Comparison of ENCODE assay signal across 1 cellular context in genomic region chr5:35487255-35488035, GRCh38.
TF ChIP-seq lines count a peak whose summit lies in the region.

No MANE protein-coding gene starts in this region.

TF ChIP-seq in IMR-90, 13 proteins besides CTCF, POLR2A, EP300 and RAD21:
- TF ChIP-seq MXI1 (IDR thresholded peaks at IDR 0.05; ENCODE audit: borderline replicate concordance, low read depth, low read length) (no peak), MAFK (IDR thresholded peaks at IDR 0.05; ENCODE audit: low read depth, low read length) (no peak), ELK1 (IDR thresholded peaks at IDR 0.05; ENCODE audit: borderline replicate concordance, low read depth, low read length) (no peak), NFE2L2 (IDR thresholded peaks at IDR 0.05; ENCODE audit: low read depth, low read length) (no peak), CEBPB (IDR thresholded peaks at IDR 0.05; ENCODE audit: low read depth, low read length) (no peak), USF2 (IDR thresholded peaks at IDR 0.05; ENCODE audit: low read depth, low read length) (no peak), BHLHE40 (IDR thresholded peaks at IDR 0.05; ENCODE audit: low read depth, low read length) (no peak), SMC3 (IDR thresholded peaks at IDR 0.05; ENCODE audit: low read depth, low read length) (no peak), FOS (IDR thresholded peaks at IDR 0.05; ENCODE audit: low read depth, low read length) (no peak), MAZ (IDR thresholded peaks at IDR 0.05; ENCODE audit: borderline replicate concordance, low read depth, low read length) (no peak)
